Comparison of ENCODE assay signal across 11 cellular contexts in genomic region chr11:73875380-73875779, GRCh38. TPM values are rescaled to one million over a fixed set of nuclear protein-coding genes. Genes with fewer than 3 reads are reported as not detected.
DNase-seq lines count a peak whose midpoint lies in the region; ATAC-seq and TF ChIP-seq lines count a peak whose summit lies in the region.
"Had no signal": no experiment of that assay in that cellular context is flagged by ENCODE, and none has a peak within 500 bp of the region (broad histone marks: within the 10 kb centered on the region; RNA-seq: fewer than 3 reads in every experiment).

No MANE protein-coding gene starts in this region.

- peak overlapping the region; percentile 94 for H3K27ac ChIP-seq in cardiac muscle cell
- no peak overlapping the region for H3K27ac ChIP-seq in suprapubic skin

- ATAC-seq in left cardiac atrium: no peak

- no peaks in the 10 kb centered on the region for H3K27me3 Mint-ChIP-seq in activated T-helper 1 cell treated with anti-CD3 and anti-CD28 coated beads, Interleukin-12 subunit alpha, Interleukin-12 subunit beta, Interleukin-2, Interleukin-4 antibody, amounts not matched to agents 30 ng/mL and 10 ng/mL and 1 ng/mL, durations not matched to agents 14 hours and 24 hours and 36 hours (ENCODE audit: insufficient read depth)

- WGBS in suprapubic skin: 86% methylated on average over 1 of the region's 1 CpG
- 89 to 92% methylated on average over 1 of the region's 1 CpG for WGBS in lower leg skin, 2 donors

- peaks cover 29% of the 10 kb centered on the region for H3K36me3 Mint-ChIP-seq in activated T-helper 1 cell treated with anti-CD3 and anti-CD28 coated beads, Interleukin-12 subunit alpha, Interleukin-12 subunit beta, Interleukin-2, Interleukin-4 antibody, amounts not matched to agents 30 ng/mL and 10 ng/mL and 1 ng/mL, durations not matched to agents 14 hours and 24 hours and 36 hours (ENCODE audit: low read depth)

- H3K4me3 ChIP-seq in cardiac muscle cell (peak overlapping the region; percentile 48), iPS-18c (ENCODE audit: insufficient read depth, low read depth, low read length) (peak overlapping the region; percentile 92), suprapubic skin (peak overlapping the region; percentile 88), lower leg skin (ENCODE audit: low read depth, poor library complexity, severe bottlenecking) (no peak overlapping the region)

- H3K9me3 Mint-ChIP-seq in activated T-helper 1 cell treated with anti-CD3 and anti-CD28 coated beads, Interleukin-12 subunit alpha, Interleukin-12 subunit beta, Interleukin-2, Interleukin-4 antibody, amounts not matched to agents 30 ng/mL and 10 ng/mL and 1 ng/mL, durations not matched to agents 14 hours and 24 hours and 36 hours: no peaks in the 10 kb centered on the region

- TF ChIP-seq CTCF in cardiac muscle cell (IDR thresholded peaks at IDR 0.05; ENCODE audit: low read depth, low read length) (no peak), suprapubic skin (IDR thresholded peaks at IDR 0.05) (no peak), lower leg skin (IDR thresholded peaks at IDR 0.05) (no peak)

- H3K27me3 ChIP-seq in cardiac muscle cell (no peaks in the 10 kb centered on the region), suprapubic skin (no peaks in the 10 kb centered on the region)

- H3K9me3 ChIP-seq in cardiac muscle cell (ENCODE audit: low read depth): no peaks in the 10 kb centered on the region
- H3K9me3 ChIP-seq in iPS-18c (ENCODE audit: control insufficient read depth, insufficient read depth, low read length): no peaks in the 10 kb centered on the region
- no peaks in the 10 kb centered on the region for H3K9me3 ChIP-seq in suprapubic skin

- H3K4me1 ChIP-seq in cardiac muscle cell (ENCODE audit: low read depth) (peaks cover 5% of the 10 kb centered on the region), suprapubic skin (peaks cover 30% of the 10 kb centered on the region)

- intact Hi-C loops in left cardiac atrium (cut with DNase I) (loop anchor here in 1 of 2 donors (10.0 kb wide), 1 partner anchor 91 kb away; the partner anchor contains the start of gene MRPL48), lower leg skin (cut with DNase I; ENCODE audit: low total_unique reads) (no loop called here)
- intact Hi-C loops in activated T-helper 1 cell treated with anti-CD3 and anti-CD28 coated beads, Interleukin-12 subunit alpha, Interleukin-12 subunit beta, Interleukin-2, Interleukin-4 antibody, amounts not matched to agents 30 ng/mL and 10 ng/mL and 1 ng/mL, durations not matched to agents 14 hours and 24 hours and 36 hours (cut with micrococcal nuclease): loop anchor here (5.0 to 10.0 kb wide), 3 partner anchors 107 to 717 kb away; partner anchors contain the start of genes POLD3, RELT and UCP2

- peaks cover 30% of the 10 kb centered on the region for H3K4me1 Mint-ChIP-seq in activated T-helper 1 cell treated with anti-CD3 and anti-CD28 coated beads, Interleukin-12 subunit alpha, Interleukin-12 subunit beta, Interleukin-2, Interleukin-4 antibody, amounts not matched to agents 30 ng/mL and 10 ng/mL and 1 ng/mL, durations not matched to agents 14 hours and 24 hours and 36 hours (ENCODE audit: low read depth)

- TF ChIP-seq EP300 in suprapubic skin (IDR thresholded peaks at IDR 0.05): no peak

- DNase-seq in cardiac muscle cell (ENCODE audit: low read depth in 1 of 2, low spot score in 1 of 2): no peak
- no peak for DNase-seq in left cardiac atrium
- DNase-seq in activated T-helper 1 cell treated with anti-CD3 and anti-CD28 coated beads, Interleukin-12 subunit alpha, Interleukin-12 subunit beta, Interleukin-2, Interleukin-4 antibody, amounts not matched to agents 30 ng/mL and 10 ng/mL and 1 ng/mL, durations not matched to agents 14 hours and 24 hours and 36 hours (ENCODE audit: low spot score): no peak
- DNase-seq in suprapubic skin (ENCODE audit: low spot score in 2 of 2): no peak
- no peak for DNase-seq in lower leg skin (ENCODE audit: low spot score in 2 of 2)
- DNase-seq in cerebellar nuclear complex (lab: John Stamatoyannopoulos, UW): no peak
- no peak for DNase-seq in COR-L47 (lab: John Stamatoyannopoulos, UW)
- DNase-seq: DMS79 treated with DMSO at 0.1 percent for 48 hours; SIG-M5; stimulated activated CD4-positive, alpha-beta T cell treated with anti-CD3 and anti-CD28 coated beads, Interleukin-4, amount 100 ng/mL, for 24 hours had no signal

- H3K27ac Mint-ChIP-seq in activated T-helper 1 cell treated with anti-CD3 and anti-CD28 coated beads, Interleukin-12 subunit alpha, Interleukin-12 subunit beta, Interleukin-2, Interleukin-4 antibody, amounts not matched to agents 30 ng/mL and 10 ng/mL and 1 ng/mL, durations not matched to agents 14 hours and 24 hours and 36 hours: peak overlapping the region; percentile 100

- peak overlapping the region; percentile 93 for H3K4me3 Mint-ChIP-seq in activated T-helper 1 cell treated with anti-CD3 and anti-CD28 coated beads, Interleukin-12 subunit alpha, Interleukin-12 subunit beta, Interleukin-2, Interleukin-4 antibody, amounts not matched to agents 30 ng/mL and 10 ng/mL and 1 ng/mL, durations not matched to agents 14 hours and 24 hours and 36 hours

- H3K36me3 ChIP-seq in cardiac muscle cell (peaks cover 13% of the 10 kb centered on the region), suprapubic skin (peaks cover 23% of the 10 kb centered on the region)

- no peak for TF ChIP-seq POLR2A in suprapubic skin (IDR thresholded peaks at IDR 0.05)
- no peak for TF ChIP-seq POLR2A in lower leg skin (IDR thresholded peaks at IDR 0.05)

RNA-seq across cellular contexts. Expression of gene COA4, which starts 1.3 kb away (rescaled TPM):
- total RNA-seq in cardiac muscle cell (113 and 147 TPM in 2 replicates), left cardiac atrium (10 to 100 TPM; 60.3 to 65.3 TPM), suprapubic skin (10 to 100 TPM; 49.4 to 63.9 (median 57.2) TPM), lower leg skin (10 to 100 TPM; 32.5 to 50.0 (median 36.7) TPM)
- polyA plus RNA-seq in cardiac muscle cell: 106 and 114 TPM in 2 replicates
- total RNA-seq in activated T-helper 1 cell treated with anti-CD3 and anti-CD28 coated beads, Interleukin-12 subunit alpha, Interleukin-12 subunit beta, Interleukin-2, Interleukin-4 antibody, amounts not matched to agents 30 ng/mL and 10 ng/mL and 1 ng/mL, durations not matched to agents 14 hours and 24 hours and 36 hours: 99.1 and 102 TPM in 2 replicates

RNA-seq across cellular contexts. Expression of gene PAAF1, which starts 1.4 kb away (rescaled TPM):
- 40.8 and 63.9 TPM in 2 replicates for total RNA-seq in cardiac muscle cell
- 97.2 and 99.3 TPM in 2 replicates for polyA plus RNA-seq in cardiac muscle cell
- total RNA-seq in left cardiac atrium: 10 to 100 TPM; 15.4 to 19.9 TPM
- total RNA-seq in activated T-helper 1 cell treated with anti-CD3 and anti-CD28 coated beads, Interleukin-12 subunit alpha, Interleukin-12 subunit beta, Interleukin-2, Interleukin-4 antibody, amounts not matched to agents 30 ng/mL and 10 ng/mL and 1 ng/mL, durations not matched to agents 14 hours and 24 hours and 36 hours: 22.4 and 25.0 TPM in 2 replicates
- total RNA-seq in suprapubic skin: 10 to 100 TPM; 10.7 to 15.4 (median 13.7) TPM
- 10 to 100 TPM in 3 of 4 donors, 1 to 10 TPM in 1; 9.8 to 21.2 (median 13.5) TPM for total RNA-seq in lower leg skin
